ENCODE assay signal across 17 cellular contexts in the genomic region with DNA sequence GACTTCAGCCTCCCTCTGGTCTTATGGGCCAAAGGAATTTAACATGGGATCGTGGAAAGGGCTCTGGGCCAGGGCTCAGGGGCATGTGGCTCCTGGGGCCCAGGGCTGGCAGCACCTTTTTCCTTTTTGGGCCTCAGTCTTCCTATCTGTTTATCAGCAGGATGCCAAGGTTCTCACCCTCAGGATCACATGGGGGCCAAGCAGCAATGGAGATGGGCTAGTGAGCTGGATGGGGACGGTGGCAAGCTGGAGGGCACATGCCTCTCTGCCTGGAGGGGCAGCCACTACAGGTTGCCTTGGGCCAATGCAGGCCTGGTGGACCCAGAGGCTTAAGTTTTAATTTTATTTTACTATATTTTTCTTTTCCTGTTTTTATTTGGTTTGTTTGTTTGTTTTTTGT.
"Had no signal": no experiment of that assay in that cellular context is flagged by ENCODE, and none has a peak within 500 bp of the region (broad histone marks: within the 10 kb centered on the region; RNA-seq: fewer than 3 reads in every experiment).

No MANE protein-coding gene starts in this region.

- H3K4me3 Mint-ChIP-seq: effector memory CD8-positive, alpha-beta T cell; memory B cell; mesothelial cell of epicardium; natural killer cell had no signal

- ATAC-seq: effector memory CD8-positive, alpha-beta T cell; gastrocnemius medialis; heart right ventricle; lower lobe of right lung; natural killer cell; stimulated activated naive CD8-positive, alpha-beta T cell treated with anti-CD3 and anti-CD28 coated beads, Interleukin-15, Interleukin-2, amounts not matched to agents 100 U/mL and 50 U/mL, for 24 hours had no signal

- DNase-seq: cerebellar nuclear complex; cortex of kidney; effector memory CD8-positive, alpha-beta T cell; gastrocnemius medialis; heart right ventricle; left ventricle myocardium inferior; lower lobe of right lung; natural killer cell; ovary; small intestine; stimulated activated CD4-positive, alpha-beta T cell treated with anti-CD3 and anti-CD28 coated beads, Interleukin-12 subunit alpha, Interleukin-12 subunit beta, amount 100 ng/mL, for 4 hours; stimulated activated CD4-positive, alpha-beta T cell treated with anti-CD3 and anti-CD28 coated beads, Interleukin-2, amount 100 ng/mL, for 48 hours; stimulated activated naive CD8-positive, alpha-beta T cell treated with anti-CD3 and anti-CD28 coated beads, Interleukin-15, Interleukin-2, amounts not matched to agents 100 U/mL and 50 U/mL, for 24 hours; testis; transverse colon had no signal

- H3K4me1 Mint-ChIP-seq: mesothelial cell of epicardium had no signal

- H3K9me3 Mint-ChIP-seq: effector memory CD8-positive, alpha-beta T cell; natural killer cell had no signal

- H3K36me3 Mint-ChIP-seq: memory B cell, mesothelial cell of epicardium, natural killer cell had no signal

- H3K27ac Mint-ChIP-seq: effector memory CD8-positive, alpha-beta T cell; memory B cell; mesothelial cell of epicardium; natural killer cell had no signal
